In genomic region chr19:12932392-12933286, GRCh38 we compare ENCODE assay signal across 8 cellular contexts. TPM values are rescaled to one million over a fixed set of nuclear protein-coding genes. Genes with fewer than 3 reads are reported as not detected.
DNase-seq lines count a peak whose midpoint lies in the region; ATAC-seq, FAIRE-seq and TF ChIP-seq lines count a peak whose summit lies in the region.

No MANE protein-coding gene starts in this region.

- TF ChIP-seq CTCF in PC-3 (conservative IDR thresholded peaks at IDR 0.05; ENCODE audit: low read depth, low read length) (no peak), pancreas (IDR thresholded peaks at IDR 0.05) (no peak)

- no peak for FAIRE-seq in pancreas (lab: Jason Lieb, UNC)

- BruUV-seq in PC-3 (replicated peaks; lab: Mats Ljungman, UMichigan) = no TSS peak

- H3K27me3 ChIP-seq in PC-3 (ENCODE audit: low read length) = no peaks in the 10 kb centered on the region
- H3K27me3 ChIP-seq in pancreas = no peaks in the 10 kb centered on the region

- intact Hi-C loops in PC-3 (cut with micrococcal nuclease) (no loop called here), pancreas (cut with DNase I) (no loop called here)

- CTCF ChIA-PET in PC-3 (lab: Charles Lee) = no interaction called here

- 19 to 22% methylated on average over 16 of the region's 16 CpGs for WGBS in pancreas, 2 donors

- peak overlapping the region; percentile 98 for H2AFZ ChIP-seq in PC-3 (ENCODE audit: low read length)

- H3K4me2 ChIP-seq in PC-3 (ENCODE audit: low read length) = peak overlapping the region; percentile 84

- H3K27ac ChIP-seq in PC-3 (ENCODE audit: low read length) (peak overlapping the region; percentile 58), epithelial cell of prostate (peak overlapping the region; percentile 53), pancreas (peak overlapping the region in 3 of 4 donors; percentile 40 to 65 (median 59))

- H3K9ac ChIP-seq in ES-I3 (ENCODE audit: low read depth, low read length) (peak overlapping the region; percentile 94), PC-3 (ENCODE audit: low read length) (peak overlapping the region; percentile 96)

- H3K9me3 ChIP-seq in ES-I3 (ENCODE audit: control insufficient read depth, insufficient read depth, low read length) (no peaks in the 10 kb centered on the region), PC-3 (ENCODE audit: low read length) (no peaks in the 10 kb centered on the region), pancreas (no peaks in the 10 kb centered on the region)

- 0 out of 2 replicates have a peak, but pooled peaks cover 4% of the 10 kb centered on the region for H4K20me1 ChIP-seq in PC-3 (ENCODE audit: low read length)

- no peaks in the 10 kb centered on the region for H3F3A ChIP-seq in PC-3 (ENCODE audit: low read length, unreplicated experiment)

- ATAC-seq in PC-3 (peak; percentile 3), pancreas (peak in 3 of 4 donors; percentile 2 to 5 (median 3)), GM19324 (IDR thresholded peaks at IDR 0.05; ENCODE audit: low FRiP score, unreplicated experiment) (no peak)

- peaks cover 46% of the 10 kb centered on the region for H3K79me2 ChIP-seq in PC-3 (ENCODE audit: low read length)

- DNase-seq in PC-3 (peak; percentile 22), epithelial cell of prostate (ENCODE audit: low read depth, low spot score) (no peak), pancreas (peak in 1 of 6 donors; percentile 11), OCI-M1 (lab: John Stamatoyannopoulos, UW) (no peak), islet precursor cell (no peak), KG1 (lab: John Stamatoyannopoulos, UW) (no peak)

- H3K9me2 ChIP-seq in PC-3 (replicated peaks; ENCODE audit: low read length) = no peaks in the 10 kb centered on the region

- H3K4me1 ChIP-seq in ES-I3 (ENCODE audit: insufficient read depth, low read length) (no peaks in the 10 kb centered on the region), PC-3 (ENCODE audit: insufficient read depth, low read length) (peaks cover 18% of the 10 kb centered on the region), pancreas (peaks cover 3 to 11% (median 7%) of the 10 kb centered on the region in 3 donors)

- POLR2A ChIA-PET in PC-3 (lab: Charles Lee; ENCODE audit: unreplicated experiment) = interaction anchor here (0.5 to 0.6 kb wide), 2 partner anchors 142 to 217 kb away, joined by 3 to 13 read pairs; no protein-coding TSS in a partner anchor

- H3K4me3 ChIP-seq in PC-3 (ENCODE audit: low read length) (peak overlapping the region; percentile 96), pancreas (peak overlapping the region; percentile 60 to 85 (median 78))

- H3K36me3 ChIP-seq in ES-I3 (ENCODE audit: insufficient read depth, low read length) = peaks cover 8% of the 10 kb centered on the region
- H3K36me3 ChIP-seq in PC-3 (ENCODE audit: low read depth, low read length) = peaks cover 34% of the 10 kb centered on the region
- H3K36me3 ChIP-seq in pancreas = peaks cover 0 to 16% (median 8%) of the 10 kb centered on the region in 3 donors

RNA-seq across cellular contexts. Expression of gene FARSA, which starts 0.9 kb away (rescaled TPM):
- total RNA-seq in PC-3 (2014; rRNA removed) (194 and 339 TPM in 2 replicates), pancreas (10 to 100 TPM; 19.4 to 46.0 (median 29.0) TPM)
- 10 to 100 TPM; 30.4 to 31.0 TPM for polyA plus RNA-seq in pancreas

RNA-seq across cellular contexts. Expression of gene CALR, which starts 5.8 kb away (rescaled TPM):
- total RNA-seq in PC-3 (2014; rRNA removed) = 2,022 and 2,043 TPM in 2 replicates
- total RNA-seq in pancreas = 100 to 1,000 TPM; 279 to 681 (median 373) TPM
- 100 to 1,000 TPM; 132 to 263 TPM for polyA plus RNA-seq in pancreas

RNA-seq across cellular contexts. Expression of gene RAD23A, which starts 13.0 kb away (rescaled TPM):
- total RNA-seq in PC-3 (2014; rRNA removed) = 389 and 418 TPM in 2 replicates
- total RNA-seq in pancreas = 10 to 100 TPM; 35.0 to 60.2 (median 45.9) TPM
- 10 to 100 TPM; 91.5 to 99.1 TPM for polyA plus RNA-seq in pancreas

RNA-seq across cellular contexts. Expression of gene SYCE2, which starts 13.5 kb away (rescaled TPM):
- 0.40 and 0.95 TPM in 2 replicates for total RNA-seq in PC-3 (2014; rRNA removed)
- total RNA-seq in pancreas = not detected
- under 1 TPM in 1 of 2 donors, not detected in 1; 0.19 TPM for polyA plus RNA-seq in pancreas

RNA-seq across cellular contexts. Expression of gene GADD45GIP1, which starts 24.4 kb away (rescaled TPM):
- 219 and 352 TPM in 2 replicates for total RNA-seq in PC-3 (2014; rRNA removed)
- total RNA-seq in pancreas = 10 to 100 TPM in 3 of 6 donors, 1 to 10 TPM in 3; 6.0 to 10.7 (median 9.8) TPM
- polyA plus RNA-seq in pancreas = 10 to 100 TPM; 25.3 to 37.4 TPM
